Comparison of ENCODE assay signal across 2 cellular contexts in the genomic region with DNA sequence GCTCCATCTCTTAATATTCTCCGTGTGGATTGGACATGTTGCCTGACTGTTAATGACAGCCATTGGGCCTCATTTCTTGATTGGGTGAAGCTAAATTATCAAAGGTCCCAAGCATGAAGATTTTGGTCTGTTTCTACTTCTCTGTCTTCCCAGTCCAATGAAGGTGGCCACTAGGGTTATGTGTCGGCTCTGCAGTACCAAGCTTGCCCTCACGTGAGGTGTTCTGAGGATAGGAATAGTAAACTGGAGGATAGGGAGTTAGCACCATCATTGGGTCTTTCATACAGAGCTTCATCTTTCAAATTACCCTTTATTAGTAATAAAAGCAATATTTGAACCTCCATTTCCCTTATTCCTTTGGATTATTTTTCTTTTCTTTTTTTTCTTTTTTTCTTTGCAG.
TF ChIP-seq lines count a peak whose summit lies in the region.

No MANE protein-coding gene starts in this region.

TF ChIP-seq in A549, 52 proteins besides CTCF, POLR2A, EP300 and RAD21 (continued from another document):
- TF ChIP-seq, protein P1, sequence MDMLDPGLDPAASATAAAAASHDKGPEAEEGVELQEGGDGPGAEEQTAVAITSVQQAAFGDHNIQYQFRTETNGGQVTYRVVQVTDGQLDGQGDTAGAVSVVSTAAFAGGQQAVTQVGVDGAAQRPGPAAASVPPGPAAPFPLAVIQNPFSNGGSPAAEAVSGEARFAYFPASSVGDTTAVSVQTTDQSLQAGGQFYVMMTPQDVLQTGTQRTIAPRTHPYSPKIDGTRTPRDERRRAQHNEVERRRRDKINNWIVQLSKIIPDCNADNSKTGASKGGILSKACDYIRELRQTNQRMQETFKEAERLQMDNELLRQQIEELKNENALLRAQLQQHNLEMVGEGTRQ (IDR thresholded peaks at IDR 0.05) = no peak

TF ChIP-seq in GM23338, 12 proteins besides CTCF, POLR2A, EP300 and RAD21 (continued from another document):
- TF ChIP-seq, protein P2, sequence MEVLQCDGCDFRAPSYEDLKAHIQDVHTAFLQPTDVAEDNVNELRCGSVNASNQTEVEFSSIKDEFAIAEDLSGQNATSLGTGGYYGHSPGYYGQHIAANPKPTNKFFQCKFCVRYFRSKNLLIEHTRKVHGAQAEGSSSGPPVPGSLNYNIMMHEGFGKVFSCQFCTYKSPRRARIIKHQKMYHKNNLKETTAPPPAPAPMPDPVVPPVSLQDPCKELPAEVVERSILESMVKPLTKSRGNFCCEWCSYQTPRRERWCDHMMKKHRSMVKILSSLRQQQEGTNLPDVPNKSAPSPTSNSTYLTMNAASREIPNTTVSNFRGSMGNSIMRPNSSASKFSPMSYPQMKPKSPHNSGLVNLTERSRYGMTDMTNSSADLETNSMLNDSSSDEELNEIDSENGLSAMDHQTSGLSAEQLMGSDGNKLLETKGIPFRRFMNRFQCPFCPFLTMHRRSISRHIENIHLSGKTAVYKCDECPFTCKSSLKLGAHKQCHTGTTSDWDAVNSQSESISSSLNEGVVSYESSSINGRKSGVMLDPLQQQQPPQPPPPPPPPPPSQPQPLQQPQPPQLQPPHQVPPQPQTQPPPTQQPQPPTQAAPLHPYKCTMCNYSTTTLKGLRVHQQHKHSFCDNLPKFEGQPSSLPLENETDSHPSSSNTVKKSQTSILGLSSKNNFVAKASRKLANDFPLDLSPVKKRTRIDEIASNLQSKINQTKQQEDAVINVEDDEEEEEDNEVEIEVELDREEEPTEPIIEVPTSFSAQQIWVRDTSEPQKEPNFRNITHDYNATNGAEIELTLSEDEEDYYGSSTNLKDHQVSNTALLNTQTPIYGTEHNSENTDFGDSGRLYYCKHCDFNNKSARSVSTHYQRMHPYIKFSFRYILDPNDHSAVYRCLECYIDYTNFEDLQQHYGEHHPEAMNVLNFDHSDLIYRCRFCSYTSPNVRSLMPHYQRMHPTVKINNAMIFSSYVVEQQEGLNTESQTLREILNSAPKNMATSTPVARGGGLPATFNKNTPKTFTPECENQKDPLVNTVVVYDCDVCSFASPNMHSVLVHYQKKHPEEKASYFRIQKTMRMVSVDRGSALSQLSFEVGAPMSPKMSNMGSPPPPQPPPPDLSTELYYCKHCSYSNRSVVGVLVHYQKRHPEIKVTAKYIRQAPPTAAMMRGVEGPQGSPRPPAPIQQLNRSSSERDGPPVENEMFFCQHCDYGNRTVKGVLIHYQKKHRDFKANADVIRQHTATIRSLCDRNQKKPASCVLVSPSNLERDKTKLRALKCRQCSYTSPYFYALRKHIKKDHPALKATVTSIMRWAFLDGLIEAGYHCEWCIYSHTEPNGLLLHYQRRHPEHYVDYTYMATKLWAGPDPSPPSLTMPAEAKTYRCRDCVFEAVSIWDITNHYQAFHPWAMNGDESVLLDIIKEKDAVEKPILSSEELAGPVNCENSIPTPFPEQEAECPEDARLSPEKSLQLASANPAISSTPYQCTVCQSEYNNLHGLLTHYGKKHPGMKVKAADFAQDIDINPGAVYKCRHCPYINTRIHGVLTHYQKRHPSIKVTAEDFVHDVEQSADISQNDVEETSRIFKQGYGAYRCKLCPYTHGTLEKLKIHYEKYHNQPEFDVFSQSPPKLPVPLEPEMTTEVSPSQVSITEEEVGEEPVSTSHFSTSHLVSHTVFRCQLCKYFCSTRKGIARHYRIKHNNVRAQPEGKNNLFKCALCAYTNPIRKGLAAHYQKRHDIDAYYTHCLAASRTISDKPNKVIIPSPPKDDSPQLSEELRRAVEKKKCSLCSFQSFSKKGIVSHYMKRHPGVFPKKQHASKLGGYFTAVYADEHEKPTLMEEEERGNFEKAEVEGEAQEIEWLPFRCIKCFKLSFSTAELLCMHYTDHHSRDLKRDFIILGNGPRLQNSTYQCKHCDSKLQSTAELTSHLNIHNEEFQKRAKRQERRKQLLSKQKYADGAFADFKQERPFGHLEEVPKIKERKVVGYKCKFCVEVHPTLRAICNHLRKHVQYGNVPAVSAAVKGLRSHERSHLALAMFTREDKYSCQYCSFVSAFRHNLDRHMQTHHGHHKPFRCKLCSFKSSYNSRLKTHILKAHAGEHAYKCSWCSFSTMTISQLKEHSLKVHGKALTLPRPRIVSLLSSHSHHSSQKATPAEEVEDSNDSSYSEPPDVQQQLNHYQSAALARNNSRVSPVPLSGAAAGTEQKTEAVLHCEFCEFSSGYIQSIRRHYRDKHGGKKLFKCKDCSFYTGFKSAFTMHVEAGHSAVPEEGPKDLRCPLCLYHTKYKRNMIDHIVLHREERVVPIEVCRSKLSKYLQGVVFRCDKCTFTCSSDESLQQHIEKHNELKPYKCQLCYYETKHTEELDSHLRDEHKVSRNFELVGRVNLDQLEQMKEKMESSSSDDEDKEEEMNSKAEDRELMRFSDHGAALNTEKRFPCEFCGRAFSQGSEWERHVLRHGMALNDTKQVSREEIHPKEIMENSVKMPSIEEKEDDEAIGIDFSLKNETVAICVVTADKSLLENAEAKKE (CRISPR knock-in tag; IDR thresholded peaks at IDR 0.05) = no peak
